In the genomic region with DNA sequence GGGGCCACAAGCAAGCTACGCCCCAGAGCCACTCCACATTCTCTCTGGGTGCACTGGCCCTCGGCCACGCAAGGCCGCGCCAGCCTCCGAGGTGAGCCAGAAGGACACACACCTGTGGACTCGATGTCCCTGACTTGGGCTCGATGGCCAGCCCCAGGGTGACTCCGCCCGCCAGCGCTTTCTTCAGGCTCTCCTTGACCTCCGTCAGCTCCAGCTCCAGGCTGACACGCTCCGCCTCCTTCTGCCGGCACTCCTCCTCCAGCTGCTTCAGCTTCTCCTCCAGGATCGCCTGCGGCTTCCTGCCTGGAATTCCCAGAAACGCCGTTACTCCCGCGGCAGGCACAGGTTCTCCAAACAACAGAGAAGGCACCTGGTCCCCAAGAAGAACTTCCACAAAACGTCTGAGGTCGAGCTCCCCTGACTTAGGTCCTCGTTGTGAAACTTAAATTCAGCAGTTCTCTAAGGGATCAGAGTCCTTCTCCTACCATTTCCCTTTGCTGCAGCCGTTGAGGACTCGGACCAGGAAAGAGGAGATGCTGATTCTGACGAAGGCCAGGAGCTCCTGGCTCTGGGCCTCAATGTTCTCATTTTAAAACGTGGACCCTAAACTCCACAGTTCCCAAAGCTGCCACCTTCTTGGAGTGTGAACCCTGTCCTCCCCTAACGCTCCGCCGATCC, we compare ENCODE assay signal across 12 cellular contexts.
A peak's percentile ranks its signal among the peaks of the same experiment; 100 is the strongest.
DNase-seq lines count a peak whose midpoint lies in the region; ATAC-seq and TF ChIP-seq lines count a peak whose summit lies in the region.
"Had no signal": no experiment of that assay in that cellular context is flagged by ENCODE, and none has a peak within 500 bp of the region (broad histone marks: within the 10 kb centered on the region; RNA-seq: fewer than 3 reads in every experiment).

No MANE protein-coding gene starts in this region.

- no peaks in the 10 kb centered on the region for H3K9me3 Mint-ChIP-seq in stimulated activated effector memory CD8-positive, alpha-beta T cell treated with anti-CD3 and anti-CD28 coated beads, Interleukin-12 subunit alpha, Interleukin-12 subunit beta, amount 100 ng/mL, for 72 hours
- H3K9me3 Mint-ChIP-seq in natural killer cell: no peaks in the 10 kb centered on the region
- H3K9me3 Mint-ChIP-seq in CD4-positive, alpha-beta T cell: no peaks in the 10 kb centered on the region
- H3K9me3 Mint-ChIP-seq: CD8-positive, alpha-beta memory T cell had no signal

- H3K4me1 Mint-ChIP-seq in stimulated activated effector memory CD8-positive, alpha-beta T cell treated with anti-CD3 and anti-CD28 coated beads, Interleukin-12 subunit alpha, Interleukin-12 subunit beta, amount 100 ng/mL, for 72 hours: peaks cover 34% of the 10 kb centered on the region
- no peaks in the 10 kb centered on the region for H3K4me1 Mint-ChIP-seq in natural killer cell
- peaks cover 22% of the 10 kb centered on the region for H3K4me1 Mint-ChIP-seq in CD4-positive, alpha-beta T cell (ENCODE audit: low read depth)

- H4K8ac ChIP-seq in mesendoderm (ENCODE audit: low read depth, low read length): no peak overlapping the region

- H2BK15ac ChIP-seq in mesendoderm (replicated peaks; ENCODE audit: low read depth): no peak overlapping the region

- no peaks in the 10 kb centered on the region for H3K9me3 ChIP-seq in CD4-positive, alpha-beta T cell (ENCODE audit: control insufficient read depth, low read length)

- H3K23ac ChIP-seq in mesendoderm (ENCODE audit: low read length): no peak overlapping the region

- H3K4me1 ChIP-seq in mesendoderm (ENCODE audit: control insufficient read depth, low read depth, low read length): no peaks in the 10 kb centered on the region

- no peak overlapping the region for H3K9ac ChIP-seq in mesendoderm (ENCODE audit: low read length)

- WGBS in mesendoderm (ENCODE audit: extremely low coverage, insufficient coverage, low lambda C conversion rate): no CpG with 5 or more reads among the region's 31 CpGs

- TF ChIP-seq CTCF in fibroblast of mammary gland (conservative IDR thresholded peaks at IDR 0.05; ENCODE audit: control insufficient read depth, insufficient read depth, low read depth, low read length) (no peak), natural killer cell (IDR thresholded peaks at IDR 0.05) (no peak)
- TF ChIP-seq CTCF in CD4-positive, alpha-beta T cell (IDR thresholded peaks at IDR 0.05): no peak

- no peaks in the 10 kb centered on the region for H3K27me3 Mint-ChIP-seq in natural killer cell (ENCODE audit: low read depth in 2 of 2)
- H3K27me3 Mint-ChIP-seq in CD4-positive, alpha-beta T cell: no peaks in the 10 kb centered on the region
- H3K27me3 Mint-ChIP-seq: CD8-positive, alpha-beta memory T cell had no signal

- CTCF ChIA-PET in CD4-positive, alpha-beta T cell (lab: Charles Lee): interaction anchor here (1.4 kb wide), 1 partner anchor 31 kb away, joined by 3 read pairs; no protein-coding TSS in a partner anchor

- no peak overlapping the region for H2BK5ac ChIP-seq in mesendoderm (ENCODE audit: low read length)

- no peak for ATAC-seq in stimulated activated effector memory CD8-positive, alpha-beta T cell treated with anti-CD3 and anti-CD28 coated beads, Interleukin-12 subunit alpha, Interleukin-12 subunit beta, amount 100 ng/mL, for 72 hours
- ATAC-seq in natural killer cell: no peak
- ATAC-seq in CD4-positive, alpha-beta T cell (ENCODE audit: poor library complexity): no peak

- intact Hi-C loops in natural killer cell (cut with micrococcal nuclease): no loop called here
- intact Hi-C loops in CD4-positive, alpha-beta T cell (cut with DNase I, micrococcal nuclease): no loop called here

- H3K79me2 ChIP-seq in mesendoderm (ENCODE audit: control insufficient read depth, insufficient read depth, low read length): no peaks in the 10 kb centered on the region

- no peak overlapping the region for H3K27ac ChIP-seq in mesendoderm (ENCODE audit: low read depth, low read length)
- H3K27ac ChIP-seq in CD4-positive, alpha-beta T cell (ENCODE audit: low read depth, low read length): no peak overlapping the region

- no peak overlapping the region for H3K4ac ChIP-seq in mesendoderm (ENCODE audit: low read depth, low read length)

- H4K5ac ChIP-seq in mesendoderm (ENCODE audit: low read length): no peak overlapping the region

- no peak overlapping the region for H3K4me2 ChIP-seq in mesendoderm (ENCODE audit: low read length)

- DNase-seq in NCI-H226 (peak; percentile 76), fibroblast of mammary gland (ENCODE audit: low read depth) (peak; percentile 39), mesendoderm (peak; percentile 32), natural killer cell (no peak), NCI-H146 (lab: John Stamatoyannopoulos, UW) (no peak), GOT3 (lab: John Stamatoyannopoulos, UW) (no peak)
- no peak for DNase-seq in stimulated activated effector memory CD8-positive, alpha-beta T cell treated with anti-CD3 and anti-CD28 coated beads, Interleukin-12 subunit alpha, Interleukin-12 subunit beta, amount 100 ng/mL, for 72 hours (ENCODE audit: low spot score in 2 of 2)
- no peak for DNase-seq in CD4-positive, alpha-beta T cell
- DNase-seq: activated CD4-positive, alpha-beta T cell treated with anti-CD3 and anti-CD28 coated beads, Interleukin-2, amount 50 U/mL, for 4 hours; activated gamma-delta T cell treated with Interleukin-2 at 50 U/mL for 16 hours; CD8-positive, alpha-beta memory T cell; Kasumi-1 had no signal

- H3K56ac ChIP-seq in mesendoderm (ENCODE audit: low read length): no peak overlapping the region

- peaks cover 79% of the 10 kb centered on the region for H3K36me3 Mint-ChIP-seq in stimulated activated effector memory CD8-positive, alpha-beta T cell treated with anti-CD3 and anti-CD28 coated beads, Interleukin-12 subunit alpha, Interleukin-12 subunit beta, amount 100 ng/mL, for 72 hours
- no peaks in the 10 kb centered on the region for H3K36me3 Mint-ChIP-seq in natural killer cell
- H3K36me3 Mint-ChIP-seq in CD4-positive, alpha-beta T cell (ENCODE audit: low read depth): peaks cover 57% of the 10 kb centered on the region

- no peaks in the 10 kb centered on the region for H3K79me1 ChIP-seq in mesendoderm (ENCODE audit: low read length)

- H3K27me3 ChIP-seq in mesendoderm (ENCODE audit: insufficient read depth, low read length, poor library complexity): no peaks in the 10 kb centered on the region
- no peaks in the 10 kb centered on the region for H3K27me3 ChIP-seq in CD4-positive, alpha-beta T cell (ENCODE audit: control insufficient read depth, insufficient read depth, low read length)

- peaks cover 12% of the 10 kb centered on the region for H3K36me3 ChIP-seq in mesendoderm (ENCODE audit: control insufficient read depth, insufficient read depth, low read length)

- POLR2A ChIA-PET in CD4-positive, alpha-beta T cell (lab: Charles Lee): no interaction called here

- H3K4me3 ChIP-seq in fibroblast of mammary gland (ENCODE audit: control insufficient read depth, low read depth, low read length): no peak overlapping the region
- no peak overlapping the region for H3K4me3 ChIP-seq in mesendoderm (ENCODE audit: low read length)

- H3K27ac Mint-ChIP-seq in stimulated activated effector memory CD8-positive, alpha-beta T cell treated with anti-CD3 and anti-CD28 coated beads, Interleukin-12 subunit alpha, Interleukin-12 subunit beta, amount 100 ng/mL, for 72 hours: peak overlapping the region; percentile 82
- no peak overlapping the region for H3K27ac Mint-ChIP-seq in natural killer cell
- no peak overlapping the region for H3K27ac Mint-ChIP-seq in CD4-positive, alpha-beta T cell

- H3K18ac ChIP-seq in mesendoderm (ENCODE audit: low read length): no peak overlapping the region

- H3K4me3 Mint-ChIP-seq in stimulated activated effector memory CD8-positive, alpha-beta T cell treated with anti-CD3 and anti-CD28 coated beads, Interleukin-12 subunit alpha, Interleukin-12 subunit beta, amount 100 ng/mL, for 72 hours: no peak overlapping the region
- H3K4me3 Mint-ChIP-seq in natural killer cell: no peak overlapping the region
- H3K4me3 Mint-ChIP-seq in CD4-positive, alpha-beta T cell: no peak overlapping the region
- H3K4me3 Mint-ChIP-seq: CD8-positive, alpha-beta memory T cell had no signal

- no peak overlapping the region for H2AK5ac ChIP-seq in mesendoderm (ENCODE audit: low read length)

- H2BK120ac ChIP-seq in mesendoderm (ENCODE audit: low read depth, low read length): no peak overlapping the region

Comparison
In these comparisons a context has a peak if more than half of its experiments do, and no peak if none do; other contexts are left out.
1. DNase-seq: peak in NCI-H226 (single experiment), fibroblast of mammary gland (single experiment) and mesendoderm (single experiment); none in stimulated activated effector memory CD8-positive, alpha-beta T cell treated with anti-CD3 and anti-CD28 coated beads, Interleukin-12 subunit alpha, Interleukin-12 subunit beta, amount 100 ng/mL, for 72 hours (0 of 2), natural killer cell (single experiment), NCI-H146 (single experiment), GOT3 (single experiment) and CD4-positive, alpha-beta T cell (0 of 10).